Comparison of ENCODE assay signal across 3 cellular contexts in genomic region chr1:14111121-14111520, GRCh38.
TF ChIP-seq lines count a peak whose summit lies in the region.

No MANE protein-coding gene starts in this region.

TF ChIP-seq in GM23338, 12 proteins besides CTCF, POLR2A, EP300 and RAD21 (continues in another document):
- TF ChIP-seq EZH2phosphoT487 (IDR thresholded peaks at IDR 0.05; ENCODE audit: unreplicated experiment) (no peak), STAT1 (IDR thresholded peaks at IDR 0.05; ENCODE audit: unreplicated experiment) (no peak), NANOG (IDR thresholded peaks at IDR 0.05; ENCODE audit: borderline replicate concordance) (no peak), ZNF114 (CRISPR knock-in tag; IDR thresholded peaks at IDR 0.05) (no peak), CREB1 (CRISPR knock-in tag; IDR thresholded peaks at IDR 0.05; ENCODE audit: low read depth) (no peak), ETS1 (IDR thresholded peaks at IDR 0.05) (no peak), ZNF331 (CRISPR knock-in tag; IDR thresholded peaks at IDR 0.05; ENCODE audit: low read depth) (no peak)
- TF ChIP-seq, protein P1, sequence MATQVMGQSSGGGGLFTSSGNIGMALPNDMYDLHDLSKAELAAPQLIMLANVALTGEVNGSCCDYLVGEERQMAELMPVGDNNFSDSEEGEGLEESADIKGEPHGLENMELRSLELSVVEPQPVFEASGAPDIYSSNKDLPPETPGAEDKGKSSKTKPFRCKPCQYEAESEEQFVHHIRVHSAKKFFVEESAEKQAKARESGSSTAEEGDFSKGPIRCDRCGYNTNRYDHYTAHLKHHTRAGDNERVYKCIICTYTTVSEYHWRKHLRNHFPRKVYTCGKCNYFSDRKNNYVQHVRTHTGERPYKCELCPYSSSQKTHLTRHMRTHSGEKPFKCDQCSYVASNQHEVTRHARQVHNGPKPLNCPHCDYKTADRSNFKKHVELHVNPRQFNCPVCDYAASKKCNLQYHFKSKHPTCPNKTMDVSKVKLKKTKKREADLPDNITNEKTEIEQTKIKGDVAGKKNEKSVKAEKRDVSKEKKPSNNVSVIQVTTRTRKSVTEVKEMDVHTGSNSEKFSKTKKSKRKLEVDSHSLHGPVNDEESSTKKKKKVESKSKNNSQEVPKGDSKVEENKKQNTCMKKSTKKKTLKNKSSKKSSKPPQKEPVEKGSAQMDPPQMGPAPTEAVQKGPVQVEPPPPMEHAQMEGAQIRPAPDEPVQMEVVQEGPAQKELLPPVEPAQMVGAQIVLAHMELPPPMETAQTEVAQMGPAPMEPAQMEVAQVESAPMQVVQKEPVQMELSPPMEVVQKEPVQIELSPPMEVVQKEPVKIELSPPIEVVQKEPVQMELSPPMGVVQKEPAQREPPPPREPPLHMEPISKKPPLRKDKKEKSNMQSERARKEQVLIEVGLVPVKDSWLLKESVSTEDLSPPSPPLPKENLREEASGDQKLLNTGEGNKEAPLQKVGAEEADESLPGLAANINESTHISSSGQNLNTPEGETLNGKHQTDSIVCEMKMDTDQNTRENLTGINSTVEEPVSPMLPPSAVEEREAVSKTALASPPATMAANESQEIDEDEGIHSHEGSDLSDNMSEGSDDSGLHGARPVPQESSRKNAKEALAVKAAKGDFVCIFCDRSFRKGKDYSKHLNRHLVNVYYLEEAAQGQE (IDR thresholded peaks at IDR 0.05; ENCODE audit: unreplicated experiment) = no peak

TF ChIP-seq in HCT116, 20 proteins besides CTCF, POLR2A, EP300 and RAD21:
- TF ChIP-seq SIN3A (IDR thresholded peaks at IDR 0.05; ENCODE audit: low read depth) = no peak
- TF ChIP-seq ATF3 (IDR thresholded peaks at IDR 0.05) = no peak
- TF ChIP-seq, protein P2, sequence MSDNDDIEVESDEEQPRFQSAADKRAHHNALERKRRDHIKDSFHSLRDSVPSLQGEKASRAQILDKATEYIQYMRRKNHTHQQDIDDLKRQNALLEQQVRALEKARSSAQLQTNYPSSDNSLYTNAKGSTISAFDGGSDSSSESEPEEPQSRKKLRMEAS (IDR thresholded peaks at IDR 0.05) = no peak
- TF ChIP-seq JUND (IDR thresholded peaks at IDR 0.05) = no peak
- no peak for TF ChIP-seq EZH2 (IDR thresholded peaks at IDR 0.05)
- TF ChIP-seq EGR1 (IDR thresholded peaks at IDR 0.05; ENCODE audit: low read depth) = no peak
- no peak for TF ChIP-seq ZNF274 (IDR thresholded peaks at IDR 0.05; ENCODE audit: low read depth, low read length)
- no peak for TF ChIP-seq SRF (IDR thresholded peaks at IDR 0.05; ENCODE audit: low read depth)
- no peak for TF ChIP-seq ZBTB33 (IDR thresholded peaks at IDR 0.05; ENCODE audit: extremely low read depth, insufficient replicate concordance, low read length)
- TF ChIP-seq TCF7L2 (IDR thresholded peaks at IDR 0.05; ENCODE audit: borderline replicate concordance, extremely low read depth, insufficient read depth, insufficient read length) = no peak
- no peak for TF ChIP-seq YY1 (IDR thresholded peaks at IDR 0.05; ENCODE audit: extremely low read depth, insufficient replicate concordance, low read depth, low read length)

TF ChIP-seq in H1, 55 proteins besides CTCF, POLR2A, EP300 and RAD21 (continued from another document):
- TF ChIP-seq SP4 (IDR thresholded peaks at IDR 0.05; ENCODE audit: low read length) = no peak
- TF ChIP-seq, protein P3, sequence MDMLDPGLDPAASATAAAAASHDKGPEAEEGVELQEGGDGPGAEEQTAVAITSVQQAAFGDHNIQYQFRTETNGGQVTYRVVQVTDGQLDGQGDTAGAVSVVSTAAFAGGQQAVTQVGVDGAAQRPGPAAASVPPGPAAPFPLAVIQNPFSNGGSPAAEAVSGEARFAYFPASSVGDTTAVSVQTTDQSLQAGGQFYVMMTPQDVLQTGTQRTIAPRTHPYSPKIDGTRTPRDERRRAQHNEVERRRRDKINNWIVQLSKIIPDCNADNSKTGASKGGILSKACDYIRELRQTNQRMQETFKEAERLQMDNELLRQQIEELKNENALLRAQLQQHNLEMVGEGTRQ (IDR thresholded peaks at IDR 0.05; ENCODE audit: low read length) = no peak
- TF ChIP-seq CBX5 (IDR thresholded peaks at IDR 0.05; ENCODE audit: low read depth, low read length) = no peak
- TF ChIP-seq, protein P4, sequence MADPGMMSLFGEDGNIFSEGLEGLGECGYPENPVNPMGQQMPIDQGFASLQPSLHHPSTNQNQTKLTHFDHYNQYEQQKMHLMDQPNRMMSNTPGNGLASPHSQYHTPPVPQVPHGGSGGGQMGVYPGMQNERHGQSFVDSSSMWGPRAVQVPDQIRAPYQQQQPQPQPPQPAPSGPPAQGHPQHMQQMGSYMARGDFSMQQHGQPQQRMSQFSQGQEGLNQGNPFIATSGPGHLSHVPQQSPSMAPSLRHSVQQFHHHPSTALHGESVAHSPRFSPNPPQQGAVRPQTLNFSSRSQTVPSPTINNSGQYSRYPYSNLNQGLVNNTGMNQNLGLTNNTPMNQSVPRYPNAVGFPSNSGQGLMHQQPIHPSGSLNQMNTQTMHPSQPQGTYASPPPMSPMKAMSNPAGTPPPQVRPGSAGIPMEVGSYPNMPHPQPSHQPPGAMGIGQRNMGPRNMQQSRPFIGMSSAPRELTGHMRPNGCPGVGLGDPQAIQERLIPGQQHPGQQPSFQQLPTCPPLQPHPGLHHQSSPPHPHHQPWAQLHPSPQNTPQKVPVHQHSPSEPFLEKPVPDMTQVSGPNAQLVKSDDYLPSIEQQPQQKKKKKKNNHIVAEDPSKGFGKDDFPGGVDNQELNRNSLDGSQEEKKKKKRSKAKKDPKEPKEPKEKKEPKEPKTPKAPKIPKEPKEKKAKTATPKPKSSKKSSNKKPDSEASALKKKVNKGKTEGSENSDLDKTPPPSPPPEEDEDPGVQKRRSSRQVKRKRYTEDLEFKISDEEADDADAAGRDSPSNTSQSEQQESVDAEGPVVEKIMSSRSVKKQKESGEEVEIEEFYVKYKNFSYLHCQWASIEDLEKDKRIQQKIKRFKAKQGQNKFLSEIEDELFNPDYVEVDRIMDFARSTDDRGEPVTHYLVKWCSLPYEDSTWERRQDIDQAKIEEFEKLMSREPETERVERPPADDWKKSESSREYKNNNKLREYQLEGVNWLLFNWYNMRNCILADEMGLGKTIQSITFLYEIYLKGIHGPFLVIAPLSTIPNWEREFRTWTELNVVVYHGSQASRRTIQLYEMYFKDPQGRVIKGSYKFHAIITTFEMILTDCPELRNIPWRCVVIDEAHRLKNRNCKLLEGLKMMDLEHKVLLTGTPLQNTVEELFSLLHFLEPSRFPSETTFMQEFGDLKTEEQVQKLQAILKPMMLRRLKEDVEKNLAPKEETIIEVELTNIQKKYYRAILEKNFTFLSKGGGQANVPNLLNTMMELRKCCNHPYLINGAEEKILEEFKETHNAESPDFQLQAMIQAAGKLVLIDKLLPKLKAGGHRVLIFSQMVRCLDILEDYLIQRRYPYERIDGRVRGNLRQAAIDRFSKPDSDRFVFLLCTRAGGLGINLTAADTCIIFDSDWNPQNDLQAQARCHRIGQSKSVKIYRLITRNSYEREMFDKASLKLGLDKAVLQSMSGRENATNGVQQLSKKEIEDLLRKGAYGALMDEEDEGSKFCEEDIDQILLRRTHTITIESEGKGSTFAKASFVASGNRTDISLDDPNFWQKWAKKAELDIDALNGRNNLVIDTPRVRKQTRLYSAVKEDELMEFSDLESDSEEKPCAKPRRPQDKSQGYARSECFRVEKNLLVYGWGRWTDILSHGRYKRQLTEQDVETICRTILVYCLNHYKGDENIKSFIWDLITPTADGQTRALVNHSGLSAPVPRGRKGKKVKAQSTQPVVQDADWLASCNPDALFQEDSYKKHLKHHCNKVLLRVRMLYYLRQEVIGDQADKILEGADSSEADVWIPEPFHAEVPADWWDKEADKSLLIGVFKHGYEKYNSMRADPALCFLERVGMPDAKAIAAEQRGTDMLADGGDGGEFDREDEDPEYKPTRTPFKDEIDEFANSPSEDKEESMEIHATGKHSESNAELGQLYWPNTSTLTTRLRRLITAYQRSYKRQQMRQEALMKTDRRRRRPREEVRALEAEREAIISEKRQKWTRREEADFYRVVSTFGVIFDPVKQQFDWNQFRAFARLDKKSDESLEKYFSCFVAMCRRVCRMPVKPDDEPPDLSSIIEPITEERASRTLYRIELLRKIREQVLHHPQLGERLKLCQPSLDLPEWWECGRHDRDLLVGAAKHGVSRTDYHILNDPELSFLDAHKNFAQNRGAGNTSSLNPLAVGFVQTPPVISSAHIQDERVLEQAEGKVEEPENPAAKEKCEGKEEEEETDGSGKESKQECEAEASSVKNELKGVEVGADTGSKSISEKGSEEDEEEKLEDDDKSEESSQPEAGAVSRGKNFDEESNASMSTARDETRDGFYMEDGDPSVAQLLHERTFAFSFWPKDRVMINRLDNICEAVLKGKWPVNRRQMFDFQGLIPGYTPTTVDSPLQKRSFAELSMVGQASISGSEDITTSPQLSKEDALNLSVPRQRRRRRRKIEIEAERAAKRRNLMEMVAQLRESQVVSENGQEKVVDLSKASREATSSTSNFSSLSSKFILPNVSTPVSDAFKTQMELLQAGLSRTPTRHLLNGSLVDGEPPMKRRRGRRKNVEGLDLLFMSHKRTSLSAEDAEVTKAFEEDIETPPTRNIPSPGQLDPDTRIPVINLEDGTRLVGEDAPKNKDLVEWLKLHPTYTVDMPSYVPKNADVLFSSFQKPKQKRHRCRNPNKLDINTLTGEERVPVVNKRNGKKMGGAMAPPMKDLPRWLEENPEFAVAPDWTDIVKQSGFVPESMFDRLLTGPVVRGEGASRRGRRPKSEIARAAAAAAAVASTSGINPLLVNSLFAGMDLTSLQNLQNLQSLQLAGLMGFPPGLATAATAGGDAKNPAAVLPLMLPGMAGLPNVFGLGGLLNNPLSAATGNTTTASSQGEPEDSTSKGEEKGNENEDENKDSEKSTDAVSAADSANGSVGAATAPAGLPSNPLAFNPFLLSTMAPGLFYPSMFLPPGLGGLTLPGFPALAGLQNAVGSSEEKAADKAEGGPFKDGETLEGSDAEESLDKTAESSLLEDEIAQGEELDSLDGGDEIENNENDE (IDR thresholded peaks at IDR 0.05; ENCODE audit: insufficient replicate concordance, low read length) = no peak
- no peak for TF ChIP-seq RFX5 (IDR thresholded peaks at IDR 0.05; ENCODE audit: borderline replicate concordance, low read depth, low read length)
- no peak for TF ChIP-seq TCF12 (IDR thresholded peaks at IDR 0.05; ENCODE audit: low read depth, low read length)
- TF ChIP-seq, protein P5, sequence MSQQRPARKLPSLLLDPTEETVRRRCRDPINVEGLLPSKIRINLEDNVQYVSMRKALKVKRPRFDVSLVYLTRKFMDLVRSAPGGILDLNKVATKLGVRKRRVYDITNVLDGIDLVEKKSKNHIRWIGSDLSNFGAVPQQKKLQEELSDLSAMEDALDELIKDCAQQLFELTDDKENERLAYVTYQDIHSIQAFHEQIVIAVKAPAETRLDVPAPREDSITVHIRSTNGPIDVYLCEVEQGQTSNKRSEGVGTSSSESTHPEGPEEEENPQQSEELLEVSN (IDR thresholded peaks at IDR 0.05) = no peak
- no peak for TF ChIP-seq SAP30 (IDR thresholded peaks at IDR 0.05; ENCODE audit: insufficient read depth, insufficient replicate concordance, low read length)
- no peak for TF ChIP-seq EZH2 (IDR thresholded peaks at IDR 0.05; ENCODE audit: low read depth, low read length, severe bottlenecking)
